ENCODE assay signal across 1 cellular context in genomic region chr22:25110846-25111578, GRCh38.
A peak's percentile ranks its signal among the peaks of the same experiment; 100 is the strongest.
TF ChIP-seq lines count a peak whose summit lies in the region.

No MANE protein-coding gene starts in this region.

TF ChIP-seq in HepG2, 621 proteins besides CTCF, POLR2A, EP300 and RAD21 (continued from another document and continues in another):
- TF ChIP-seq, protein P1, sequence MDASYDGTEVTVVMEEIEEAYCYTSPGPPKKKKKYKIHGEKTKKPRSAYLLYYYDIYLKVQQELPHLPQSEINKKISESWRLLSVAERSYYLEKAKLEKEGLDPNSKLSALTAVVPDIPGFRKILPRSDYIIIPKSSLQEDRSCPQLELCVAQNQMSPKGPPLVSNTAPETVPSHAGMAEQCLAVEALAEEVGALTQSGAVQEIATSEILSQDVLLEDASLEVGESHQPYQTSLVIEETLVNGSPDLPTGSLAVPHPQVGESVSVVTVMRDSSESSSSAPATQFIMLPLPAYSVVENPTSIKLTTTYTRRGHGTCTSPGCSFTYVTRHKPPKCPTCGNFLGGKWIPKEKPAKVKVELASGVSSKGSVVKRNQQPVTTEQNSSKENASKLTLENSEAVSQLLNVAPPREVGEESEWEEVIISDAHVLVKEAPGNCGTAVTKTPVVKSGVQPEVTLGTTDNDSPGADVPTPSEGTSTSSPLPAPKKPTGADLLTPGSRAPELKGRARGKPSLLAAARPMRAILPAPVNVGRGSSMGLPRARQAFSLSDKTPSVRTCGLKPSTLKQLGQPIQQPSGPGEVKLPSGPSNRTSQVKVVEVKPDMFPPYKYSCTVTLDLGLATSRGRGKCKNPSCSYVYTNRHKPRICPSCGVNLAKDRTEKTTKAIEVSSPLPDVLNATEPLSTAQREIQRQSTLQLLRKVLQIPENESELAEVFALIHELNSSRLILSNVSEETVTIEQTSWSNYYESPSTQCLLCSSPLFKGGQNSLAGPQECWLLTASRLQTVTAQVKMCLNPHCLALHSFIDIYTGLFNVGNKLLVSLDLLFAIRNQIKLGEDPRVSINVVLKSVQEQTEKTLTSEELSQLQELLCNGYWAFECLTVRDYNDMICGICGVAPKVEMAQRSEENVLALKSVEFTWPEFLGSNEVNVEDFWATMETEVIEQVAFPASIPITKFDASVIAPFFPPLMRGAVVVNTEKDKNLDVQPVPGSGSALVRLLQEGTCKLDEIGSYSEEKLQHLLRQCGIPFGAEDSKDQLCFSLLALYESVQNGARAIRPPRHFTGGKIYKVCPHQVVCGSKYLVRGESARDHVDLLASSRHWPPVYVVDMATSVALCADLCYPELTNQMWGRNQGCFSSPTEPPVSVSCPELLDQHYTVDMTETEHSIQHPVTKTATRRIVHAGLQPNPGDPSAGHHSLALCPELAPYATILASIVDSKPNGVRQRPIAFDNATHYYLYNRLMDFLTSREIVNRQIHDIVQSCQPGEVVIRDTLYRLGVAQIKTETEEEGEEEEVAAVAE (CRISPR knock-in tag; IDR thresholded peaks at IDR 0.05; ENCODE audit: borderline replicate concordance) = no peak
- 0 out of 2 replicates have a peak, but pooled peaks have one; percentile 11 for TF ChIP-seq MEF2D (CRISPR knock-in tag; IDR thresholded peaks at IDR 0.05)
- peak; percentile 36; the same call in 1 of the 2 replicates for TF ChIP-seq HOXD1 (CRISPR knock-in tag; IDR thresholded peaks at IDR 0.05)
- TF ChIP-seq TRIM24 (CRISPR knock-in tag; IDR thresholded peaks at IDR 0.05) = no peak
- TF ChIP-seq, protein P2, sequence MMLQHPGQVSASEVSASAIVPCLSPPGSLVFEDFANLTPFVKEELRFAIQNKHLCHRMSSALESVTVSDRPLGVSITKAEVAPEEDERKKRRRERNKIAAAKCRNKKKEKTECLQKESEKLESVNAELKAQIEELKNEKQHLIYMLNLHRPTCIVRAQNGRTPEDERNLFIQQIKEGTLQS (CRISPR knock-in tag; IDR thresholded peaks at IDR 0.05) = peak; percentile 69
- TF ChIP-seq CREM (IDR thresholded peaks at IDR 0.05) = no peak; the same call in 1 of the 2 replicates
- TF ChIP-seq CREM (CRISPR knock-in tag; IDR thresholded peaks at IDR 0.05) = no peak
- TF ChIP-seq SNAI1 (CRISPR knock-in tag; IDR thresholded peaks at IDR 0.05; ENCODE audit: borderline replicate concordance) = no peak
- TF ChIP-seq ZC3H4 (CRISPR knock-in tag; IDR thresholded peaks at IDR 0.05; ENCODE audit: borderline replicate concordance) = no peak
- no peak for TF ChIP-seq ZNF275 (CRISPR knock-in tag; IDR thresholded peaks at IDR 0.05; ENCODE audit: borderline replicate concordance)
- TF ChIP-seq MAFK (conservative IDR thresholded peaks at IDR 0.05 in 1 of 2, IDR thresholded peaks at IDR 0.05 in 1 of 2; ENCODE audit: low read length in 2 of 2) = no peak
- peak; percentile 71 for TF ChIP-seq SKI (IDR thresholded peaks at IDR 0.05; ENCODE audit: partially characterized antibody)
- no peak for TF ChIP-seq AHR (CRISPR knock-in tag; IDR thresholded peaks at IDR 0.05)
- TF ChIP-seq, protein P3, sequence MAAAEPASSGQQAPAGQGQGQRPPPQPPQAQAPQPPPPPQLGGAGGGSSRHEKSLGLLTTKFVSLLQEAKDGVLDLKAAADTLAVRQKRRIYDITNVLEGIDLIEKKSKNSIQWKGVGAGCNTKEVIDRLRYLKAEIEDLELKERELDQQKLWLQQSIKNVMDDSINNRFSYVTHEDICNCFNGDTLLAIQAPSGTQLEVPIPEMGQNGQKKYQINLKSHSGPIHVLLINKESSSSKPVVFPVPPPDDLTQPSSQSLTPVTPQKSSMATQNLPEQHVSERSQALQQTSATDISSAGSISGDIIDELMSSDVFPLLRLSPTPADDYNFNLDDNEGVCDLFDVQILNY (CRISPR knock-in tag; conservative IDR thresholded peaks at IDR 0.05) = no peak
- TF ChIP-seq, protein P4, sequence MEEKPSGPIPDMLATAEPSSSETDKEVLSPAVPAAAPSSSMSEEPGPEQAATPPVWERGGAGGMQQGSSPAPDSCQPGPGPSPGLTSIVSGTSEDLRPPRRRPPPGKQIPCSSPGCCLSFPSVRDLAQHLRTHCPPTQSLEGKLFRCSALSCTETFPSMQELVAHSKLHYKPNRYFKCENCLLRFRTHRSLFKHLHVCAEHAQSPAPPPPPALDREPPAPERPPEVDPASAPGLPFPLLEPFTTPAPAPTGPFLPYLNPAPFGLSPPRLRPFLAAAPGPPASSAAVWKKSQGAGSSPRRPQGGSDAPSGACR (CRISPR knock-in tag; IDR thresholded peaks at IDR 0.05) = no peak; the same call in 1 of the 2 replicates
- TF ChIP-seq HNRNPLL (IDR thresholded peaks at IDR 0.05; ENCODE audit: low read depth, low read length, poor library complexity, severe bottlenecking) = peak; percentile 29
- TF ChIP-seq, protein P5, sequence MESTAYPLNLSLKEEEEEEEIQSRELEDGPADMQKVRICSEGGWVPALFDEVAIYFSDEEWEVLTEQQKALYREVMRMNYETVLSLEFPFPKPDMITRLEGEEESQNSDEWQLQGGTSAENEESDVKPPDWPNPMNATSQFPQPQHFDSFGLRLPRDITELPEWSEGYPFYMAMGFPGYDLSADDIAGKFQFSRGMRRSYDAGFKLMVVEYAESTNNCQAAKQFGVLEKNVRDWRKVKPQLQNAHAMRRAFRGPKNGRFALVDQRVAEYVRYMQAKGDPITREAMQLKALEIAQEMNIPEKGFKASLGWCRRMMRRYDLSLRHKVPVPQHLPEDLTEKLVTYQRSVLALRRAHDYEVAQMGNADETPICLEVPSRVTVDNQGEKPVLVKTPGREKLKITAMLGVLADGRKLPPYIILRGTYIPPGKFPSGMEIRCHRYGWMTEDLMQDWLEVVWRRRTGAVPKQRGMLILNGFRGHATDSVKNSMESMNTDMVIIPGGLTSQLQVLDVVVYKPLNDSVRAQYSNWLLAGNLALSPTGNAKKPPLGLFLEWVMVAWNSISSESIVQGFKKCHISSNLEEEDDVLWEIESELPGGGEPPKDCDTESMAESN (CRISPR knock-in tag; conservative IDR thresholded peaks at IDR 0.05) = no peak
- peak; percentile 49; the same call in 1 of the 2 replicates for TF ChIP-seq FOXK2 (IDR thresholded peaks at IDR 0.05)
- TF ChIP-seq MYC (CRISPR knock-in tag; IDR thresholded peaks at IDR 0.05; ENCODE audit: borderline replicate concordance) = no peak; the same call in 1 of the 2 replicates
- TF ChIP-seq, protein P6, sequence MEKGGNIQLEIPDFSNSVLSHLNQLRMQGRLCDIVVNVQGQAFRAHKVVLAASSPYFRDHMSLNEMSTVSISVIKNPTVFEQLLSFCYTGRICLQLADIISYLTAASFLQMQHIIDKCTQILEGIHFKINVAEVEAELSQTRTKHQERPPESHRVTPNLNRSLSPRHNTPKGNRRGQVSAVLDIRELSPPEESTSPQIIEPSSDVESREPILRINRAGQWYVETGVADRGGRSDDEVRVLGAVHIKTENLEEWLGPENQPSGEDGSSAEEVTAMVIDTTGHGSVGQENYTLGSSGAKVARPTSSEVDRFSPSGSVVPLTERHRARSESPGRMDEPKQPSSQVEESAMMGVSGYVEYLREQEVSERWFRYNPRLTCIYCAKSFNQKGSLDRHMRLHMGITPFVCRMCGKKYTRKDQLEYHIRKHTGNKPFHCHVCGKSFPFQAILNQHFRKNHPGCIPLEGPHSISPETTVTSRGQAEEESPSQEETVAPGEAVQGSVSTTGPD (CRISPR knock-in tag; IDR thresholded peaks at IDR 0.05) = no peak
- TF ChIP-seq, protein P7, sequence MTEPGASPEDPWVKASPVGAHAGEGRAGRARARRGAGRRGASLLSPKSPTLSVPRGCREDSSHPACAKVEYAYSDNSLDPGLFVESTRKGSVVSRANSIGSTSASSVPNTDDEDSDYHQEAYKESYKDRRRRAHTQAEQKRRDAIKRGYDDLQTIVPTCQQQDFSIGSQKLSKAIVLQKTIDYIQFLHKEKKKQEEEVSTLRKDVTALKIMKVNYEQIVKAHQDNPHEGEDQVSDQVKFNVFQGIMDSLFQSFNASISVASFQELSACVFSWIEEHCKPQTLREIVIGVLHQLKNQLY (CRISPR knock-in tag; IDR thresholded peaks at IDR 0.05) = no peak; the same call in 1 of the 2 replicates
- TF ChIP-seq JARID2 (CRISPR knock-in tag; IDR thresholded peaks at IDR 0.05; ENCODE audit: insufficient replicate concordance) = no peak
- TF ChIP-seq NR1H2 (CRISPR knock-in tag; IDR thresholded peaks at IDR 0.05; ENCODE audit: borderline replicate concordance, low read depth) = 0 out of 2 replicates have a peak, but pooled peaks have one; percentile 53
- TF ChIP-seq PREB (CRISPR knock-in tag; IDR thresholded peaks at IDR 0.05) = no peak
- TF ChIP-seq ZNF431 (CRISPR knock-in tag; IDR thresholded peaks at IDR 0.05; ENCODE audit: borderline replicate concordance, low read depth) = no peak
- TF ChIP-seq RERE (CRISPR knock-in tag; IDR thresholded peaks at IDR 0.05; ENCODE audit: low read depth) = no peak
- no peak for TF ChIP-seq MLLT10 (CRISPR knock-in tag; IDR thresholded peaks at IDR 0.05)
- TF ChIP-seq MXI1 (IDR thresholded peaks at IDR 0.05; ENCODE audit: borderline replicate concordance, low read depth, low read length) = peak; percentile 38; the same call in 1 of the 3 replicates
- peak; percentile 87 for TF ChIP-seq ZNF687 (CRISPR knock-in tag; IDR thresholded peaks at IDR 0.05)
- TF ChIP-seq ZNF891 (CRISPR knock-in tag; IDR thresholded peaks at IDR 0.05) = peak; percentile 90
- 0 out of 2 replicates have a peak, but pooled peaks have one; percentile 37 for TF ChIP-seq GLI4 (CRISPR knock-in tag; IDR thresholded peaks at IDR 0.05; ENCODE audit: borderline replicate concordance)
- no peak for TF ChIP-seq NFRKB (IDR thresholded peaks at IDR 0.05)
